In genomic region chr2:102488063-102488462, GRCh38 we compare ENCODE assay signal across 12 cellular contexts. TPM values are rescaled to one million over a fixed set of nuclear protein-coding genes. Genes with fewer than 3 reads are reported as not detected.
DNase-seq lines count a peak whose midpoint lies in the region; ATAC-seq and TF ChIP-seq lines count a peak whose summit lies in the region.
"Had no signal": no experiment of that assay in that cellular context is flagged by ENCODE, and none has a peak within 500 bp of the region (broad histone marks: within the 10 kb centered on the region; RNA-seq: fewer than 3 reads in every experiment).

No MANE protein-coding gene starts in this region.

- peak overlapping the region; percentile 73 for H3K27ac ChIP-seq in PC-3 (ENCODE audit: low read length)
- no peak overlapping the region for H3K27ac ChIP-seq in heart left ventricle
- H3K27ac ChIP-seq: BLaER1 treated with 17β-estradiol and CSF1 and Interleukin-3, amounts not matched to agents 10 nM and 100 nM had no signal

- H3K79me2 ChIP-seq in PC-3 (ENCODE audit: low read length): no peaks in the 10 kb centered on the region

- H3K27me3 ChIP-seq in PC-3 (ENCODE audit: low read length): no peaks in the 10 kb centered on the region
- peaks cover 0 to 18% (median 2%) of the 10 kb centered on the region in 9 donors for H3K27me3 ChIP-seq in heart left ventricle
- H3K27me3 ChIP-seq: BLaER1 treated with 17β-estradiol and CSF1 and Interleukin-3, amounts not matched to agents 10 nM and 100 nM had no signal

- intact Hi-C loops in PC-3 (cut with micrococcal nuclease): no loop called here
- intact Hi-C loops in mucosa of descending colon (cut with DNase I, micrococcal nuclease): no loop called here
- intact Hi-C loops in heart left ventricle (cut with DNase I): no loop called here

- DNase-seq in CD1c-positive myeloid dendritic cell (ENCODE audit: extremely low spot score) (peak; percentile 41), PC-3 (peak; percentile 95), epithelial cell of esophagus (ENCODE audit: low read depth) (peak; percentile 98), mucosa of descending colon (peak in 2 of 3 donors; percentile 45 to 82), heart left ventricle (no peak), NCI-H446 treated with DMSO at 0.1 percent for 48 hours (lab: John Stamatoyannopoulos, UW) (no peak), GM10248 (ENCODE audit: extremely low spot score) (no peak), NCI-H1694 treated with DMSO at 0.1 percent for 48 hours (lab: John Stamatoyannopoulos, UW) (no peak)
- DNase-seq: NCI-H1105; NK-92 treated with Interleukin-12 subunit alpha and Interleukin-12 subunit beta, amount 100 ng/mL, for 24 hours had no signal

- H3F3A ChIP-seq in PC-3 (ENCODE audit: low read length, unreplicated experiment): no peaks in the 10 kb centered on the region

- no peaks in the 10 kb centered on the region for H3K9me3 ChIP-seq in PC-3 (ENCODE audit: low read length)
- no peaks in the 10 kb centered on the region for H3K9me3 ChIP-seq in mucosa of descending colon
- peaks cover 0 to 2% (median 0%) of the 10 kb centered on the region in 12 donors for H3K9me3 ChIP-seq in heart left ventricle

- no peak for TF ChIP-seq CTCF in PC-3 (conservative IDR thresholded peaks at IDR 0.05; ENCODE audit: low read depth, low read length)
- TF ChIP-seq CTCF in epithelial cell of esophagus (IDR thresholded peaks at IDR 0.05; ENCODE audit: insufficient read depth, low read depth, low read length, missing control alignments): no peak
- no peak for TF ChIP-seq CTCF in mucosa of descending colon (IDR thresholded peaks at IDR 0.05)
- no peak for TF ChIP-seq CTCF in heart left ventricle (IDR thresholded peaks at IDR 0.05)
- no peak for TF ChIP-seq CTCF in GM10248 (IDR thresholded peaks at IDR 0.05; ENCODE audit: control extremely low read depth, extremely low read depth, low read depth, missing control alignments)

- H3K4me1 ChIP-seq in PC-3 (ENCODE audit: insufficient read depth, low read length) (peaks cover 14% of the 10 kb centered on the region), mucosa of descending colon (ENCODE audit: low read depth) (no peaks in the 10 kb centered on the region), heart left ventricle (no peaks in the 10 kb centered on the region)

- no peaks in the 10 kb centered on the region for H3K9me2 ChIP-seq in PC-3 (replicated peaks; ENCODE audit: low read length)

- 47 to 58% (median 52%) methylated on average over 5 of the region's 5 CpGs for WGBS in heart left ventricle, 4 donors

- CTCF ChIA-PET in PC-3 (lab: Charles Lee): no interaction called here
- CTCF ChIA-PET in GM10248 (lab: Yijun Ruan, JAX): interaction anchor here (0.9 to 7.1 kb wide), 6 partner anchors 10 to 128 kb away, joined by 3 to 48 read pairs (median 6); partner anchors contain the start of gene SLC9A4

- H3K4me3 ChIP-seq in PC-3 (ENCODE audit: low read length): peak overlapping the region; percentile 48; the same call in 1 of the 2 replicates
- peak overlapping the region; percentile 10 for H3K4me3 ChIP-seq in epithelial cell of esophagus (ENCODE audit: low read length)
- H3K4me3 ChIP-seq in mucosa of descending colon: no peak overlapping the region
- H3K4me3 ChIP-seq in heart left ventricle: no peak overlapping the region
- H3K4me3 ChIP-seq: BLaER1 treated with 17β-estradiol and CSF1 and Interleukin-3, amounts not matched to agents 10 nM and 100 nM had no signal

- POLR2A ChIA-PET in PC-3 (lab: Charles Lee; ENCODE audit: unreplicated experiment): no interaction called here
- POLR2A ChIA-PET in GM10248 (lab: Yijun Ruan, JAX): no interaction called here

- H3K36me3 ChIP-seq in PC-3 (ENCODE audit: low read depth, low read length) (no peaks in the 10 kb centered on the region), mucosa of descending colon (ENCODE audit: low read depth) (no peaks in the 10 kb centered on the region), heart left ventricle (no peaks in the 10 kb centered on the region)
- H3K36me3 ChIP-seq: BLaER1 treated with 17β-estradiol and CSF1 and Interleukin-3, amounts not matched to agents 10 nM and 100 nM had no signal

- peak overlapping the region; percentile 73 for H2AFZ ChIP-seq in PC-3 (ENCODE audit: low read length)

- no peak overlapping the region for H3K9ac ChIP-seq in PC-3 (ENCODE audit: low read length)
- H3K9ac ChIP-seq: BLaER1 treated with 17β-estradiol and CSF1 and Interleukin-3, amounts not matched to agents 10 nM and 100 nM had no signal

- H3K4me2 ChIP-seq in PC-3 (ENCODE audit: low read length): peak overlapping the region; percentile 80

- H4K20me1 ChIP-seq in PC-3 (ENCODE audit: low read length): no peaks in the 10 kb centered on the region
- H4K20me1 ChIP-seq: BLaER1 treated with 17β-estradiol and CSF1 and Interleukin-3, amounts not matched to agents 10 nM and 100 nM had no signal

- no peak for TF ChIP-seq POLR2A in heart left ventricle (IDR thresholded peaks at IDR 0.05)

- ATAC-seq in PC-3 (peak; percentile 49), mucosa of descending colon (peak; percentile 94), heart left ventricle (no peak)

- BruUV-seq in PC-3 (replicated peaks; lab: Mats Ljungman, UMichigan): no TSS peak

RNA-seq across cellular contexts. Expression of gene SLC9A4, which starts 15.0 kb away (rescaled TPM):
- total RNA-seq in PC-3 (2014; rRNA removed) (0.04 TPM in 1 of 2 replicates, not detected in the other), mucosa of descending colon (under 1 TPM in 2 of 3 donors, not detected in 1; 0.17 to 0.32 TPM), heart left ventricle (not detected)
- polyA plus RNA-seq in heart left ventricle: not detected
- total RNA-seq: osteoblast had no signal

Comparison
In these comparisons a context has a peak if more than half of its experiments do, and no peak if none do; other contexts are left out.
1. DNase-seq: peak in CD1c-positive myeloid dendritic cell (single experiment), PC-3 (single experiment), epithelial cell of esophagus (single experiment) and mucosa of descending colon (2 of 3); none in heart left ventricle (0 of 5), NCI-H446 treated with DMSO at 0.1 percent for 48 hours (single experiment), GM10248 (single experiment) and NCI-H1694 treated with DMSO at 0.1 percent for 48 hours (single experiment).
2. ATAC-seq: peak in PC-3 (single experiment) and mucosa of descending colon (single experiment); none in heart left ventricle (0 of 4).
3. H3K4me3 ChIP-seq: peak in PC-3 (single experiment) and epithelial cell of esophagus (single experiment); none in mucosa of descending colon (single experiment) and heart left ventricle (0 of 12).